Comparison of ENCODE assay signal across 17 cellular contexts in genomic region chr3:155847993-155848392, GRCh38. TPM values are rescaled to one million over a fixed set of nuclear protein-coding genes. Genes with fewer than 3 reads are reported as not detected.
DNase-seq lines count a peak whose midpoint lies in the region; ATAC-seq, FAIRE-seq and TF ChIP-seq lines count a peak whose summit lies in the region.
"Had no signal": no experiment of that assay in that cellular context is flagged by ENCODE, and none has a peak within 500 bp of the region (broad histone marks: within the 10 kb centered on the region; RNA-seq: fewer than 3 reads in every experiment).

No MANE protein-coding gene starts in this region.

- no peaks in the 10 kb centered on the region for H3K9me3 ChIP-seq in Loucy (ENCODE audit: insufficient read depth, low read depth, low read length)
- no peaks in the 10 kb centered on the region for H3K9me3 ChIP-seq in GM12878 (replicated peaks; ENCODE audit: control insufficient read depth, insufficient read depth, low read length)
- H3K9me3 ChIP-seq in PC-9 (ENCODE audit: insufficient read depth, low read depth), result no peaks in the 10 kb centered on the region

- H3K27ac ChIP-seq in GM12878 (ENCODE audit: control insufficient read depth, insufficient read depth) (no peak overlapping the region), PC-9 (no peak overlapping the region)
- H3K27ac ChIP-seq: SK-N-MC had no signal

- H3K4me3 Mint-ChIP-seq in natural killer cell treated with Interleukin-12 subunit alpha and Interleukin-12 subunit beta and Interleukin-15 and Interleukin-18, amount 100 ng/mL, for 72 hours, result peak overlapping the region; percentile 32
- H3K4me3 Mint-ChIP-seq in natural killer cell, result no peak overlapping the region
- H3K4me3 Mint-ChIP-seq in stimulated activated naive CD8-positive, alpha-beta T cell treated with anti-CD3 and anti-CD28 coated beads, Interleukin-15, amount 100 ng/mL, for 72 hours, result peak overlapping the region; percentile 0 to 29
- H3K4me3 Mint-ChIP-seq: B cell had no signal

- in situ Hi-C loops in GM12878 (cut with MboI), result no loop called here

- TF ChIP-seq POLR2A in GM12878 (IDR thresholded peaks at IDR 0.05; ENCODE audit: low read depth, low read length), result no peak

- no peaks in the 10 kb centered on the region for H3K36me3 ChIP-seq in Loucy (ENCODE audit: insufficient read depth, low read length)
- peaks cover 0 to 6% of the 10 kb centered on the region in 2 experiments; a peak in 1 of 4 replicates for H3K36me3 ChIP-seq in GM12878 (ENCODE audit: control insufficient read depth in 2 of 2, insufficient read depth in 2 of 2, low read length in 1 of 2)
- H3K36me3 ChIP-seq in PC-9 (ENCODE audit: low read depth), result peaks cover 27% of the 10 kb centered on the region

- H3K9me2 ChIP-seq in Loucy (replicated peaks; ENCODE audit: low read depth, low read length), result no peaks in the 10 kb centered on the region
- no peaks in the 10 kb centered on the region for H3K9me2 ChIP-seq in PC-9 (ENCODE audit: insufficient read depth)

- H3K4me1 ChIP-seq in Loucy (ENCODE audit: insufficient read depth, low read length, poor library complexity, severe bottlenecking) (peaks cover 47% of the 10 kb centered on the region), GM12878 (ENCODE audit: control insufficient read depth, insufficient read depth, low read length) (peaks cover 11% of the 10 kb centered on the region), PC-9 (replicated peaks; ENCODE audit: insufficient read depth) (peaks cover 33% of the 10 kb centered on the region)

- no peaks in the 10 kb centered on the region for H3K9me3 Mint-ChIP-seq in natural killer cell treated with Interleukin-12 subunit alpha and Interleukin-12 subunit beta and Interleukin-15 and Interleukin-18, amount 100 ng/mL, for 72 hours
- H3K9me3 Mint-ChIP-seq in natural killer cell, result no peaks in the 10 kb centered on the region
- H3K9me3 Mint-ChIP-seq in stimulated activated naive CD8-positive, alpha-beta T cell treated with anti-CD3 and anti-CD28 coated beads, Interleukin-15, amount 100 ng/mL, for 72 hours, result no peaks in the 10 kb centered on the region

- H3K4me2 ChIP-seq in Loucy (ENCODE audit: low read depth, low read length, poor library complexity, severe bottlenecking) (peak overlapping the region; percentile 61), GM12878 (ENCODE audit: control insufficient read depth, insufficient read depth) (peak overlapping the region; percentile 38), PC-9 (no peak overlapping the region)

- H2AFZ ChIP-seq in Loucy (ENCODE audit: low read length) (no peak overlapping the region), GM12878 (ENCODE audit: control insufficient read depth, low read depth, low read length) (no peak overlapping the region), PC-9 (no peak overlapping the region)

- H3K4me3 ChIP-seq in Loucy (ENCODE audit: low read length, poor library complexity, severe bottlenecking), result peak overlapping the region; percentile 62
- no peak overlapping the region for H3K4me3 ChIP-seq in GM12878
- no peak overlapping the region for H3K4me3 ChIP-seq in PC-9
- H3K4me3 ChIP-seq: SK-N-MC had no signal

- H3K79me2 ChIP-seq in Loucy (ENCODE audit: insufficient read depth, low read length) (peaks cover 76% of the 10 kb centered on the region), GM12878 (ENCODE audit: control insufficient read depth, insufficient read depth, low read length) (peaks cover 82% of the 10 kb centered on the region), PC-9 (ENCODE audit: low read depth) (peaks cover 90% of the 10 kb centered on the region)

- FAIRE-seq in GM12878 (lab: Jason Lieb, UNC), result no peak
- FAIRE-seq: GM18507 had no signal

- H4K20me1 ChIP-seq in Loucy (ENCODE audit: insufficient read depth, low read length, poor library complexity, severe bottlenecking) (peaks cover 37% of the 10 kb centered on the region), GM12878 (ENCODE audit: control insufficient read depth, insufficient read depth) (no peaks in the 10 kb centered on the region), PC-9 (ENCODE audit: insufficient read depth) (peaks cover 64% of the 10 kb centered on the region)

- H3K4me1 Mint-ChIP-seq in natural killer cell treated with Interleukin-12 subunit alpha and Interleukin-12 subunit beta and Interleukin-15 and Interleukin-18, amount 100 ng/mL, for 72 hours (ENCODE audit: low read depth in 2 of 2), result peaks cover 35 to 36% of the 10 kb centered on the region in 2 donors
- H3K4me1 Mint-ChIP-seq in natural killer cell, result peaks cover 47 to 67% of the 10 kb centered on the region in 2 donors
- H3K4me1 Mint-ChIP-seq in stimulated activated naive CD8-positive, alpha-beta T cell treated with anti-CD3 and anti-CD28 coated beads, Interleukin-15, amount 100 ng/mL, for 72 hours, result peaks cover 67% of the 10 kb centered on the region

- peaks cover 13% of the 10 kb centered on the region for H3K36me3 Mint-ChIP-seq in natural killer cell treated with Interleukin-12 subunit alpha and Interleukin-12 subunit beta and Interleukin-15 and Interleukin-18, amount 100 ng/mL, for 72 hours
- no peaks in the 10 kb centered on the region for H3K36me3 Mint-ChIP-seq in natural killer cell

- TF ChIP-seq CTCF in natural killer cell (IDR thresholded peaks at IDR 0.05), result no peak
- no peak for TF ChIP-seq CTCF in Loucy (conservative IDR thresholded peaks at IDR 0.05; ENCODE audit: low read length)
- no peak for TF ChIP-seq CTCF in GM12878 (IDR thresholded peaks at IDR 0.05 in 2 of 3, conservative IDR thresholded peaks at IDR 0.05 in 1 of 3; ENCODE audit: control insufficient read depth in 2 of 3, extremely low read depth in 1 of 3, insufficient read depth in 1 of 3, low read depth in 3 of 3, low read length in 3 of 3)
- TF ChIP-seq CTCF in PC-9 (conservative IDR thresholded peaks at IDR 0.05), result no peak

- WGBS in GM12878 (ENCODE audit: insufficient coverage, insufficient replicate concordance, low lambda C conversion rate, missing lambda C conversion rate), result 100% methylated on average over 3 of the region's 3 CpGs

- no peak for ATAC-seq in natural killer cell treated with Interleukin-12 subunit alpha and Interleukin-12 subunit beta and Interleukin-15 and Interleukin-18, amount 100 ng/mL, for 72 hours
- ATAC-seq in natural killer cell (no peak), GM12878 (no peak), HG03565 (IDR thresholded peaks at IDR 0.05; ENCODE audit: unreplicated experiment) (no peak)
- ATAC-seq in stimulated activated naive CD8-positive, alpha-beta T cell treated with anti-CD3 and anti-CD28 coated beads, Interleukin-15, amount 100 ng/mL, for 72 hours, result no peak
- ATAC-seq: HCT116 had no signal

- CTCF ChIA-PET in GM12878 (lab: Yijun Ruan, JAX) (interaction anchor here (3.0 kb wide), 1 partner anchor 42 kb away, joined by 18 read pairs; the partner anchor contains the start of gene C3orf33), PC-9 (lab: Charles Lee) (no interaction called here)

- TF ChIP-seq EP300 in GM12878 (IDR thresholded peaks at IDR 0.05; ENCODE audit: borderline replicate concordance in 1 of 2, control insufficient read depth in 1 of 2, low read depth in 2 of 2, low read length in 2 of 2), result no peak

- no peak overlapping the region for H3K9ac ChIP-seq in Loucy (ENCODE audit: low read depth, low read length, poor library complexity, severe bottlenecking)
- H3K9ac ChIP-seq in GM12878 (ENCODE audit: control insufficient read depth, insufficient read depth, low read length), result no peak overlapping the region

- intact Hi-C loops in natural killer cell (cut with micrococcal nuclease) (no loop called here), GM12878 (cut with micrococcal nuclease; ENCODE audit: unreplicated experiment) (no loop called here), PC-9 (cut with micrococcal nuclease; ENCODE audit: unreplicated experiment) (no loop called here)

- TF ChIP-seq RAD21 in GM12878 (IDR thresholded peaks at IDR 0.05; ENCODE audit: insufficient read depth, low read depth, low read length), result no peak

- SMC1A ChIA-PET in GM12878 (lab: Charles Lee; ENCODE audit: uncharacterized antibody, unreplicated experiment), result interaction anchor here (1.2 to 1.4 kb wide), 2 partner anchors 11 to 42 kb away, joined by 3 to 4 read pairs; partner anchors contain the start of gene C3orf33

- no peak overlapping the region for H3K27ac Mint-ChIP-seq in natural killer cell treated with Interleukin-12 subunit alpha and Interleukin-12 subunit beta and Interleukin-15 and Interleukin-18, amount 100 ng/mL, for 72 hours
- H3K27ac Mint-ChIP-seq in natural killer cell, result peak overlapping the region in 1 of 2 donors; percentile 37
- H3K27ac Mint-ChIP-seq in stimulated activated naive CD8-positive, alpha-beta T cell treated with anti-CD3 and anti-CD28 coated beads, Interleukin-15, amount 100 ng/mL, for 72 hours, result no peak overlapping the region
- H3K27ac Mint-ChIP-seq: B cell had no signal

- H3F3A ChIP-seq in Loucy (ENCODE audit: low read depth) (no peaks in the 10 kb centered on the region), PC-9 (ENCODE audit: insufficient read depth, low read depth) (0 out of 2 replicates have a peak, but pooled peaks cover 6% of the 10 kb centered on the region)

- no peak for DNase-seq in natural killer cell treated with Interleukin-12 subunit alpha and Interleukin-12 subunit beta and Interleukin-15 and Interleukin-18, amount 100 ng/mL, for 72 hours (ENCODE audit: low spot score)
- no peak for DNase-seq in natural killer cell
- DNase-seq in GM12878 (ENCODE audit: low read depth, low spot score), result no peak
- DNase-seq in stimulated activated naive CD8-positive, alpha-beta T cell treated with anti-CD3 and anti-CD28 coated beads, Interleukin-15, amount 100 ng/mL, for 72 hours, result no peak
- DNase-seq in PC-9, result no peak
- no peak for DNase-seq in GOT3 (lab: John Stamatoyannopoulos, UW)
- DNase-seq: ACHN, DMS153, NCI-H1105, NCI-H187, NCI-H446 had no signal

- H3K27me3 ChIP-seq in Loucy (ENCODE audit: insufficient read depth, low read length, poor library complexity, severe bottlenecking) (no peaks in the 10 kb centered on the region), GM12878 (replicated peaks in 1 of 2; ENCODE audit: control insufficient read depth in 2 of 2, insufficient read depth in 2 of 2, low read length in 1 of 2) (no peaks in the 10 kb centered on the region), PC-9 (ENCODE audit: insufficient read depth, low read depth) (no peaks in the 10 kb centered on the region)

- RAD21 ChIA-PET in GM12878 (lab: Charles Lee; ENCODE audit: unreplicated experiment), result interaction anchor here (0.7 to 2.2 kb wide), 2 partner anchors 42 kb away, joined by 3 to 8 read pairs; partner anchors contain the start of gene C3orf33

- BruUV-seq in GM12878 (replicated peaks; lab: Mats Ljungman, UMichigan) (no TSS peak), PC-9 (replicated peaks; lab: Mats Ljungman, UMichigan) (no TSS peak)

- POLR2A ChIA-PET in GM12878 (lab: Charles Lee), result interaction anchor here (0.6 to 1.2 kb wide), 2 partner anchors 12 to 22 kb away, joined by 3 to 5 read pairs; no protein-coding TSS in a partner anchor
- POLR2A ChIA-PET in PC-9 (lab: Charles Lee; ENCODE audit: unreplicated experiment), result interaction anchor here (0.7 kb wide), 1 partner anchor 22 kb away, joined by 5 read pairs; the partner anchor contains the start of gene GMPS

- no peaks in the 10 kb centered on the region for H3K27me3 Mint-ChIP-seq in natural killer cell treated with Interleukin-12 subunit alpha and Interleukin-12 subunit beta and Interleukin-15 and Interleukin-18, amount 100 ng/mL, for 72 hours
- no peaks in the 10 kb centered on the region for H3K27me3 Mint-ChIP-seq in natural killer cell (ENCODE audit: low read depth in 2 of 2)
- H3K27me3 Mint-ChIP-seq in stimulated activated naive CD8-positive, alpha-beta T cell treated with anti-CD3 and anti-CD28 coated beads, Interleukin-15, amount 100 ng/mL, for 72 hours, result no peaks in the 10 kb centered on the region
- H3K27me3 Mint-ChIP-seq: B cell had no signal

RNA-seq across cellular contexts. Expression of gene SLC33A1, which starts 6.2 kb away (rescaled TPM):
- 10 to 100 TPM; 29.1 to 36.7 TPM for total RNA-seq in natural killer cell treated with Interleukin-12 subunit alpha and Interleukin-12 subunit beta and Interleukin-15 and Interleukin-18, amount 100 ng/mL, for 72 hours
- total RNA-seq in natural killer cell, result 10 to 100 TPM; 25.2 to 28.4 (median 27.2) TPM
- total RNA-seq in GM12878 (2013; cell fraction: nucleolus; rRNA removed), result 108 TPM in 2 replicates
- 21.2 and 24.3 TPM in 2 replicates for total RNA-seq in GM12878 (2014; rRNA removed)
- 19.5 and 20.8 TPM in 2 replicates for total RNA-seq in GM12878 (2014; rRNA removed; fragmentation: Illumina TruSeq; extraction: Trizol)
- 16.8 and 18.8 TPM in 2 replicates for total RNA-seq in GM12878 (2021)
- 7.2 TPM for polyA plus RNA-seq in GM12878 (2011; ENCODE audit: low read depth)
- polyA plus RNA-seq in GM12878 (2011; rRNA removed), result 24.5 and 28.9 TPM in 2 replicates
- polyA plus RNA-seq in GM12878 (2011; cell fraction: cytosol; rRNA removed), result 16.9 and 17.4 TPM in 2 replicates
- 31.8 and 33.0 TPM in 2 replicates for polyA plus RNA-seq in GM12878 (2011; cell fraction: nucleus; rRNA removed)
- 14.9 and 16.3 TPM in 2 replicates for polyA plus RNA-seq in GM12878 (2012)
- 15.9 and 17.4 TPM in 2 replicates for polyA plus RNA-seq in GM12878 (2014; fragmentation: Illumina TruSeq; extraction: Trizol)
- 1 to 10 TPM; 6.4 to 6.5 TPM for polyA plus RNA-seq in GM12878 (2014; fragmentation: Nextera tagmentation; extraction: Ambion mirVana)
- polyA plus RNA-seq in GM12878 (2014; rRNA removed), result 17.0 and 18.5 TPM in 2 replicates
- 10 to 100 TPM; 24.7 to 25.2 TPM for polyA plus RNA-seq in GM12878 (2016; fragmentation: Nextera tagmentation; extraction: Ambion mirVana)
- 28.5 and 29.6 TPM in 2 replicates for polyA minus RNA-seq in GM12878 (2011; rRNA and poly(A)+ RNA removed)
- polyA minus RNA-seq in GM12878 (2011; cell fraction: cytosol; rRNA and poly(A)+ RNA removed), result 10.3 and 11.7 TPM in 2 replicates
- 29.3 and 39.7 TPM in 2 replicates for polyA minus RNA-seq in GM12878 (2011; cell fraction: nucleus; rRNA and poly(A)+ RNA removed)
- 22.4 and 28.6 TPM in 2 replicates for total RNA-seq in PC-9 (2021)

RNA-seq across cellular contexts. Expression of gene GMPS, which starts 22.5 kb away (rescaled TPM):
- 100 to 1,000 TPM in 1 of 2 donors, 10 to 100 TPM in 1; 79.5 to 127 TPM for total RNA-seq in natural killer cell treated with Interleukin-12 subunit alpha and Interleukin-12 subunit beta and Interleukin-15 and Interleukin-18, amount 100 ng/mL, for 72 hours
- total RNA-seq in natural killer cell, result 10 to 100 TPM; 36.7 to 49.7 (median 45.4) TPM
- 32.0 and 34.4 TPM in 2 replicates for total RNA-seq in GM12878 (2013; cell fraction: nucleolus; rRNA removed)
- 33.2 and 45.3 TPM in 2 replicates for total RNA-seq in GM12878 (2014; rRNA removed)
- total RNA-seq in GM12878 (2014; rRNA removed; fragmentation: Illumina TruSeq; extraction: Trizol), result 91.5 and 93.4 TPM in 2 replicates
- 108 and 113 TPM in 2 replicates for total RNA-seq in GM12878 (2021)
- 37.7 TPM for polyA plus RNA-seq in GM12878 (2011; ENCODE audit: low read depth)
- 64.6 and 92.2 TPM in 2 replicates for polyA plus RNA-seq in GM12878 (2011; rRNA removed)
- polyA plus RNA-seq in GM12878 (2011; cell fraction: cytosol; rRNA removed), result 33.2 and 46.8 TPM in 2 replicates
- 22.4 and 30.7 TPM in 2 replicates for polyA plus RNA-seq in GM12878 (2011; cell fraction: nucleus; rRNA removed)
- 54.5 and 74.4 TPM in 2 replicates for polyA plus RNA-seq in GM12878 (2012)
- polyA plus RNA-seq in GM12878 (2014; fragmentation: Illumina TruSeq; extraction: Trizol), result 139 and 163 TPM in 2 replicates
- 10 to 100 TPM; 43.3 to 56.2 TPM for polyA plus RNA-seq in GM12878 (2014; fragmentation: Nextera tagmentation; extraction: Ambion mirVana)
- 46.6 and 57.5 TPM in 2 replicates for polyA plus RNA-seq in GM12878 (2014; rRNA removed)
- polyA plus RNA-seq in GM12878 (2016; fragmentation: Nextera tagmentation; extraction: Ambion mirVana), result 100 to 1,000 TPM; 142 to 143 TPM
- 47.6 and 75.3 TPM in 2 replicates for polyA minus RNA-seq in GM12878 (2011; rRNA and poly(A)+ RNA removed)
- polyA minus RNA-seq in GM12878 (2011; cell fraction: cytosol; rRNA and poly(A)+ RNA removed), result 27.8 and 30.4 TPM in 2 replicates
- polyA minus RNA-seq in GM12878 (2011; cell fraction: nucleus; rRNA and poly(A)+ RNA removed), result 7.3 and 12.8 TPM in 2 replicates
- 116 and 139 TPM in 2 replicates for total RNA-seq in PC-9 (2021)

RNA-seq across cellular contexts. Expression of gene C3orf33, which starts 41.9 kb away (rescaled TPM):
- total RNA-seq in natural killer cell treated with Interleukin-12 subunit alpha and Interleukin-12 subunit beta and Interleukin-15 and Interleukin-18, amount 100 ng/mL, for 72 hours, result 1 to 10 TPM; 1.6 to 1.7 TPM
- total RNA-seq in natural killer cell, result 1 to 10 TPM in 2 of 3 donors, under 1 TPM in 1; 0.88 to 2.5 (median 1.2) TPM
- 0.86 and 1.0 TPM in 2 replicates for total RNA-seq in GM12878 (2013; cell fraction: nucleolus; rRNA removed)
- 0.62 and 0.87 TPM in 2 replicates for total RNA-seq in GM12878 (2014; rRNA removed)
- 0.89 and 1.2 TPM in 2 replicates for total RNA-seq in GM12878 (2014; rRNA removed; fragmentation: Illumina TruSeq; extraction: Trizol)
- total RNA-seq in GM12878 (2021), result 0.59 and 0.98 TPM in 2 replicates
- 0.88 TPM for polyA plus RNA-seq in GM12878 (2011; ENCODE audit: low read depth)
- polyA plus RNA-seq in GM12878 (2011; rRNA removed), result 1.1 and 1.9 TPM in 2 replicates
- 0.60 and 1.2 TPM in 2 replicates for polyA plus RNA-seq in GM12878 (2011; cell fraction: cytosol; rRNA removed)
- polyA plus RNA-seq in GM12878 (2011; cell fraction: nucleus; rRNA removed), result 0.34 and 0.35 TPM in 2 replicates
- 0.76 and 1.2 TPM in 2 replicates for polyA plus RNA-seq in GM12878 (2012)
- polyA plus RNA-seq in GM12878 (2014; fragmentation: Illumina TruSeq; extraction: Trizol), result 1.4 and 1.6 TPM in 2 replicates
- 1 to 10 TPM in 1 of 2 experiments, under 1 TPM in 1; 0.35 to 1.7 TPM for polyA plus RNA-seq in GM12878 (2014; fragmentation: Nextera tagmentation; extraction: Ambion mirVana)
- 0.60 and 0.90 TPM in 2 replicates for polyA plus RNA-seq in GM12878 (2014; rRNA removed)
- polyA plus RNA-seq in GM12878 (2016; fragmentation: Nextera tagmentation; extraction: Ambion mirVana), result under 1 TPM; 0.82 to 0.99 TPM
- polyA minus RNA-seq in GM12878 (2011; rRNA and poly(A)+ RNA removed), result 0.21 and 0.37 TPM in 2 replicates
- not detected in 2 replicates for polyA minus RNA-seq in GM12878 (2011; cell fraction: cytosol; rRNA and poly(A)+ RNA removed)
- polyA minus RNA-seq in GM12878 (2011; cell fraction: nucleus; rRNA and poly(A)+ RNA removed), result 0.29 TPM in 1 of 2 replicates, not detected in the other
- 1.1 and 2.3 TPM in 2 replicates for total RNA-seq in PC-9 (2021)
